8 cellular contexts compared by ENCODE assay signal in the genomic region with DNA sequence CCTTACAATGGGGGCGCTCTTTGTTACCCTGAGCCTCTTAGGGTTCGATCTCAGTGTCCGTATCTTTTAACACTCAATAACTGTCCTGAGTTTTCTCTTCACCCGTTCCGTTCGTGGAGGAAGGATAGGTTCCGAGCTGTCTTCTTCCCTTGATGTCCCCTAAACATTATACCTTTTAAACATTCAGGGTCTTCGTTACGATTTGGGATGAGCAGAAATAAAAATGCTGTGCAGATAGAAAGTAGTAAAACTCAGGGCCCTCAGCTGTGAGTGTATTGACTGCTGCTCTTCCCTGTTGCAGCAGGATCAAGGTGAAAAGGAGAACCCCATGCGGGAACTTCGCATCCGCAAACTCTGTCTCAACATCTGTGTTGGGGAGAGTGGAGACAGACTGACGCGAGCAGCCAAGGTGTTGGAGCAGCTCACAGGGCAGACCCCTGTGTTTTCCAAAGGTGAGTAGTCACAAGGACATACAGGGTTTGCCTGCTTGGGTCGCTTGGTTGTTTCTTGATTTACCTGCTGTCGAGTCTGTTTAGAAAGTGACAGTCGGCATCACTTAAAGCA. TPM values are rescaled to one million over a fixed set of nuclear protein-coding genes. Genes with fewer than 3 reads are reported as not detected.
A peak's percentile ranks its signal among the peaks of the same experiment; 100 is the strongest.
DNase-seq lines count a peak whose midpoint lies in the region; TF ChIP-seq lines count a peak whose summit lies in the region.

No MANE protein-coding gene starts in this region.

- peak overlapping the region; percentile 91 for H3K27ac ChIP-seq in CD4-positive, alpha-beta memory T cell (ENCODE audit: low read depth, low read length)
- peak overlapping the region in 39 of 59 donors; percentile 55 to 96 (median 88) for H3K27ac ChIP-seq in dorsolateral prefrontal cortex
- H3K27ac ChIP-seq in neural cell (ENCODE audit: low read length): peak overlapping the region; percentile 87

- peak overlapping the region; percentile 81 for H3K4me2 ChIP-seq in neural cell (ENCODE audit: low read length)

- H3F3A ChIP-seq in neural cell (ENCODE audit: insufficient read depth, low read length, poor library complexity, severe bottlenecking): no peaks in the 10 kb centered on the region

- peak overlapping the region; percentile 87 to 98 (median 95) for H3K27ac Mint-ChIP-seq in CD4-positive, alpha-beta memory T cell

- H3K4me1 ChIP-seq in CD4-positive, alpha-beta memory T cell (ENCODE audit: insufficient read depth, low read length): peaks cover 49% of the 10 kb centered on the region

- peak overlapping the region; percentile 37 to 93 for H3K4me3 ChIP-seq in CD4-positive, alpha-beta memory T cell (ENCODE audit: low read length in 2 of 2)
- H3K4me3 ChIP-seq in MG63 (peak overlapping the region; percentile 97), dorsolateral prefrontal cortex (peak overlapping the region; percentile 62 to 98 (median 89)), neural cell (ENCODE audit: low read length) (peak overlapping the region; percentile 77)

- H3K4me1 Mint-ChIP-seq in CD4-positive, alpha-beta memory T cell: peaks cover 42 to 56% (median 47%) of the 10 kb centered on the region in 4 donors

- H3K9ac ChIP-seq in neural cell (ENCODE audit: low read length): peak overlapping the region; percentile 91

- no peak for TF ChIP-seq RAD21 in neural cell (conservative IDR thresholded peaks at IDR 0.05)

- H3K36me3 ChIP-seq in CD4-positive, alpha-beta memory T cell (ENCODE audit: insufficient read depth, low read length): peaks cover 46% of the 10 kb centered on the region
- H3K36me3 ChIP-seq in MG63 (peaks cover 54% of the 10 kb centered on the region), neural cell (ENCODE audit: insufficient read depth, low read length) (peaks cover 4% of the 10 kb centered on the region)

- POLR2A ChIA-PET in CD4-positive, alpha-beta memory T cell (lab: Charles Lee; ENCODE audit: partially characterized antibody): interaction anchor here (1.0 to 2.9 kb wide), 10 partner anchors 9 to 348 kb away, joined by 3 to 40 read pairs (median 6); a partner anchor contains a TSS

- peak overlapping the region; percentile 93 to 99 (median 96) for H3K4me3 Mint-ChIP-seq in CD4-positive, alpha-beta memory T cell

- H4K20me1 ChIP-seq in neural cell (ENCODE audit: insufficient read depth): no peaks in the 10 kb centered on the region

- H2AFZ ChIP-seq in neural cell (ENCODE audit: low read depth, low read length): peak overlapping the region; percentile 70

- TF ChIP-seq EP300 in neural cell (conservative IDR thresholded peaks at IDR 0.05; ENCODE audit: poor library complexity, severe bottlenecking): no peak

- DNase-seq in CD4-positive, alpha-beta memory T cell: peak in 4 of 5 donors; percentile 4 to 13 (median 8)
- DNase-seq in MG63 (no peak), dorsolateral prefrontal cortex (no peak), OCI-M2 (lab: John Stamatoyannopoulos, UW; ENCODE audit: unreplicated experiment) (no peak), dedifferentiated amniotic fluid mesenchymal stem cell (ENCODE audit: extremely low spot score) (no peak), NCI-H1092 treated with DMSO at 0.1 percent for 48 hours (lab: John Stamatoyannopoulos, UW) (no peak), HPDE6-E6E7 (ENCODE audit: extremely low spot score) (no peak)

- H3K27me3 ChIP-seq in CD4-positive, alpha-beta memory T cell (ENCODE audit: insufficient read depth, low read length): no peaks in the 10 kb centered on the region
- H3K27me3 ChIP-seq in MG63 (no peaks in the 10 kb centered on the region), dorsolateral prefrontal cortex (no peaks in the 10 kb centered on the region), neural cell (ENCODE audit: insufficient read depth, low read depth, low read length) (no peaks in the 10 kb centered on the region)

- intact Hi-C loops in CD4-positive, alpha-beta memory T cell (cut with micrococcal nuclease): loop anchor here (10.0 kb wide), 1 partner anchor 328 kb away; a partner anchor contains a TSS
- intact Hi-C loops in dorsolateral prefrontal cortex (cut with DNase I): loop anchor here (2.0 to 10.0 kb wide), 4 partner anchors 50 to 674 kb away; a partner anchor contains a TSS

- peaks cover 47 to 59% of the 10 kb centered on the region in 2 donors for H3K36me3 Mint-ChIP-seq in CD4-positive, alpha-beta memory T cell

- H3K9me2 ChIP-seq in neural cell (ENCODE audit: insufficient read depth, low read length): no peaks in the 10 kb centered on the region

- no peaks in the 10 kb centered on the region for H3K27me3 Mint-ChIP-seq in CD4-positive, alpha-beta memory T cell

- CTCF ChIA-PET in CD4-positive, alpha-beta memory T cell (lab: Charles Lee; ENCODE audit: partially characterized antibody): interaction anchor here (0.6 to 1.4 kb wide), 4 partner anchors 13 to 194 kb away, joined by 3 to 7 read pairs (median 4); no protein-coding TSS in a partner anchor

- TF ChIP-seq CTCF in dorsolateral prefrontal cortex (IDR thresholded peaks at IDR 0.05 in 54 of 56, conservative IDR thresholded peaks at IDR 0.05 in 2 of 56; ENCODE audit: low read depth in 1 of 56, partially characterized antibody in 56 of 56) (no peak), neural cell (IDR thresholded peaks at IDR 0.05; ENCODE audit: poor library complexity, severe bottlenecking) (no peak)

- peaks cover 0 to 2% (median 0%) of the 10 kb centered on the region in 8 donors for H3K9me3 Mint-ChIP-seq in CD4-positive, alpha-beta memory T cell

- no peaks in the 10 kb centered on the region for H3K9me3 ChIP-seq in CD4-positive, alpha-beta memory T cell (ENCODE audit: control insufficient read depth in 1 of 2, low read length in 2 of 2)
- H3K9me3 ChIP-seq in MG63: no peaks in the 10 kb centered on the region
- no peaks in the 10 kb centered on the region for H3K9me3 ChIP-seq in neural cell (ENCODE audit: low read length)

- peaks cover 28% of the 10 kb centered on the region for H3K79me2 ChIP-seq in neural cell (replicated peaks; ENCODE audit: insufficient read depth, low read length)

TF ChIP-seq in neural cell, 6 proteins besides CTCF, POLR2A, EP300 and RAD21:
- TF ChIP-seq POLR2AphosphoS5 (IDR thresholded peaks at IDR 0.05): no peak
- TF ChIP-seq TAF1 (IDR thresholded peaks at IDR 0.05; ENCODE audit: low read depth): no peak
- TF ChIP-seq MXI1 (conservative IDR thresholded peaks at IDR 0.05; ENCODE audit: poor library complexity, severe bottlenecking): no peak
- TF ChIP-seq, protein P1, sequence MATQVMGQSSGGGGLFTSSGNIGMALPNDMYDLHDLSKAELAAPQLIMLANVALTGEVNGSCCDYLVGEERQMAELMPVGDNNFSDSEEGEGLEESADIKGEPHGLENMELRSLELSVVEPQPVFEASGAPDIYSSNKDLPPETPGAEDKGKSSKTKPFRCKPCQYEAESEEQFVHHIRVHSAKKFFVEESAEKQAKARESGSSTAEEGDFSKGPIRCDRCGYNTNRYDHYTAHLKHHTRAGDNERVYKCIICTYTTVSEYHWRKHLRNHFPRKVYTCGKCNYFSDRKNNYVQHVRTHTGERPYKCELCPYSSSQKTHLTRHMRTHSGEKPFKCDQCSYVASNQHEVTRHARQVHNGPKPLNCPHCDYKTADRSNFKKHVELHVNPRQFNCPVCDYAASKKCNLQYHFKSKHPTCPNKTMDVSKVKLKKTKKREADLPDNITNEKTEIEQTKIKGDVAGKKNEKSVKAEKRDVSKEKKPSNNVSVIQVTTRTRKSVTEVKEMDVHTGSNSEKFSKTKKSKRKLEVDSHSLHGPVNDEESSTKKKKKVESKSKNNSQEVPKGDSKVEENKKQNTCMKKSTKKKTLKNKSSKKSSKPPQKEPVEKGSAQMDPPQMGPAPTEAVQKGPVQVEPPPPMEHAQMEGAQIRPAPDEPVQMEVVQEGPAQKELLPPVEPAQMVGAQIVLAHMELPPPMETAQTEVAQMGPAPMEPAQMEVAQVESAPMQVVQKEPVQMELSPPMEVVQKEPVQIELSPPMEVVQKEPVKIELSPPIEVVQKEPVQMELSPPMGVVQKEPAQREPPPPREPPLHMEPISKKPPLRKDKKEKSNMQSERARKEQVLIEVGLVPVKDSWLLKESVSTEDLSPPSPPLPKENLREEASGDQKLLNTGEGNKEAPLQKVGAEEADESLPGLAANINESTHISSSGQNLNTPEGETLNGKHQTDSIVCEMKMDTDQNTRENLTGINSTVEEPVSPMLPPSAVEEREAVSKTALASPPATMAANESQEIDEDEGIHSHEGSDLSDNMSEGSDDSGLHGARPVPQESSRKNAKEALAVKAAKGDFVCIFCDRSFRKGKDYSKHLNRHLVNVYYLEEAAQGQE (IDR thresholded peaks at IDR 0.05; ENCODE audit: borderline replicate concordance): no peak
- TF ChIP-seq SMC3 (conservative IDR thresholded peaks at IDR 0.05; ENCODE audit: poor library complexity): no peak

RNA-seq across cellular contexts. Expression of a gene that starts 0.8 kb away (rescaled TPM):
- 1,000 to 10,000 TPM; 1,919 to 2,088 TPM for total RNA-seq in CD4-positive, alpha-beta memory T cell
- 1,000 to 10,000 TPM; 1,255 to 1,467 TPM for polyA plus RNA-seq in CD4-positive, alpha-beta memory T cell
- 858 and 903 TPM in 2 replicates for total RNA-seq in MG63 (2014; rRNA removed; shearing (Covaris generic); ENCODE audit: low replicate concordance)
- total RNA-seq in dorsolateral prefrontal cortex: 100 to 1,000 TPM; 167 to 380 (median 287) TPM
- polyA plus RNA-seq in neural cell: 1,052 and 1,136 TPM in 2 replicates
- polyA minus RNA-seq in neural cell: 364 and 436 TPM in 2 replicates

RNA-seq across cellular contexts. Expression of a gene that starts 50.9 kb away (rescaled TPM):
- total RNA-seq in CD4-positive, alpha-beta memory T cell: 10 to 100 TPM; 28.3 to 31.7 TPM
- polyA plus RNA-seq in CD4-positive, alpha-beta memory T cell: 10 to 100 TPM; 17.1 to 32.4 TPM
- total RNA-seq in MG63 (2014; rRNA removed; shearing (Covaris generic); ENCODE audit: low replicate concordance): 32.8 and 35.6 TPM in 2 replicates
- 10 to 100 TPM; 22.2 to 40.6 (median 28.2) TPM for total RNA-seq in dorsolateral prefrontal cortex
- 20.0 and 25.7 TPM in 2 replicates for polyA plus RNA-seq in neural cell
- polyA minus RNA-seq in neural cell: 32.1 and 39.0 TPM in 2 replicates

Comparison
In these comparisons a context has a peak if more than half of its experiments do, and no peak if none do; other contexts are left out.
1. DNase-seq: peak in CD4-positive, alpha-beta memory T cell (4 of 5); none in MG63 (single experiment), dorsolateral prefrontal cortex (0 of 10), OCI-M2 (single experiment), dedifferentiated amniotic fluid mesenchymal stem cell (single experiment), NCI-H1092 treated with DMSO at 0.1 percent for 48 hours (single experiment) and HPDE6-E6E7 (single experiment).
2. Peak in every context shown above with its lines, with median percentiles within 50 percentile points of each other: H3K27ac ChIP-seq and H3K4me3 ChIP-seq.